ENCODE assay signal across 11 cellular contexts in the genomic region with DNA sequence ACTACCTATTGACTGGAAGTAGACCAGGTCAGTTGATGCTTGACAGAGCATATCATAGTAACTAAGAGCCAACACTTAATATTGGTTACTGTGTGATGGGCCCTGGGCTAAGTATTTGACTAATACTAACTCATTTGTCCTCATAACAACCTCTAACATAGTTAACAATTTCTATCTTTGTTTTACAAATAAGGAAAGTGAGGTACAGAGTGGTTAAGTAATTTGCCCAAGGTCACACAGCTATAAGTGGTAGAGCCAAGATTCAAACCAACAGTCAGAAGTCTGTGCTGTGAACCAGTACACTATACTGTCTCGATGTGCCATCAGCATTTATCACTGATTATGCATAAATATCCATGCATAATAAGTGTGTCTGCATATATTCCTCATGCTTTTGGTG.
"Had no signal": no experiment of that assay in that cellular context is flagged by ENCODE, and none has a peak within 500 bp of the region (broad histone marks: within the 10 kb centered on the region; RNA-seq: fewer than 3 reads in every experiment).

No MANE protein-coding gene starts in this region.

- H2AFZ ChIP-seq: GM23248, GM23338 had no signal

- DNase-seq: GM23248, GOT3, H7, H9, HCEC 1CT, HFFc6 had no signal

- H3K4me2 ChIP-seq: GM23338 had no signal

- H3K27ac ChIP-seq: GM23248 had no signal

- H3K9ac ChIP-seq: GM23248 had no signal

- FAIRE-seq: H1, H54 had no signal

- H3K4me3 ChIP-seq: GM23248, GM23338, HAP-1 had no signal

- H3K9me3 ChIP-seq: HAP-1 had no signal

- H3K36me3 ChIP-seq: HAP-1 had no signal

- ATAC-seq: GM23338, HCT116 had no signal

- H3K4me1 ChIP-seq: HAP-1 had no signal
